Comparison of ENCODE assay signal across 29 cellular contexts in genomic region chr9:23361096-23361495, GRCh38.
"Had no signal": no experiment of that assay in that cellular context is flagged by ENCODE, and none has a peak within 500 bp of the region (broad histone marks: within the 10 kb centered on the region; RNA-seq: fewer than 3 reads in every experiment).

No MANE protein-coding gene starts in this region.

- DNase-seq: activated B cell treated with CpG ODN at 0.5 μM for 24 hours; activated CD4-positive, alpha-beta memory T cell treated with anti-CD3 and anti-CD28 coated beads for 36 hours; activated CD4-positive, alpha-beta memory T cell treated with anti-CD3 and anti-CD28 coated beads, Interleukin-2, amount 10 ng/mL, durations not matched to agents 7 days and 5 days; activated CD4-positive, alpha-beta T cell treated with anti-CD3 and anti-CD28 coated beads for 1 hour; activated CD4-positive, alpha-beta T cell treated with anti-CD3 and anti-CD28 coated beads for 36 hours; activated CD4-positive, alpha-beta T cell treated with anti-CD3 and anti-CD28 coated beads for 4 hours; activated CD4-positive, alpha-beta T cell treated with anti-CD3 and anti-CD28 coated beads for 48 hours; activated CD4-positive, alpha-beta T cell treated with anti-CD3 and anti-CD28 coated beads, Interleukin-2, amount 10 ng/mL, durations not matched to agents 24 days and 14 days; activated CD4-positive, alpha-beta T cell treated with anti-CD3 and anti-CD28 coated beads, Interleukin-2, amount 10 ng/mL, durations not matched to agents 7 days and 5 days; activated CD4-positive, alpha-beta T cell treated with anti-CD3 and anti-CD28 coated beads, Interleukin-2, amount 50 U/mL, for 1 hour; activated CD4-positive, alpha-beta T cell treated with anti-CD3 and anti-CD28 coated beads, Interleukin-2, amount 50 U/mL, for 4 hours; activated CD4-positive, alpha-beta T cell treated with anti-CD3 and anti-CD28 coated beads, Interleukin-2, amount 50 U/mL, for 48 hours; activated CD4-positive, CD25-positive, alpha-beta regulatory T cell; activated CD4-positive, CD25-positive, alpha-beta regulatory T cell treated with anti-CD3 and anti-CD28 coated beads, Interleukin-2, amount 50 U/mL, for 72 hours; activated CD8-positive, alpha-beta memory T cell treated with anti-CD3 and anti-CD28 coated beads for 24 hours; activated CD8-positive, alpha-beta memory T cell treated with anti-CD3 and anti-CD28 coated beads, Interleukin-2, amount 10 ng/mL, durations not matched to agents 7 days and 5 days; activated CD8-positive, alpha-beta memory T cell treated with anti-CD3 and anti-CD28 coated beads, Interleukin-2, amount 50 U/mL, for 4 hours; activated CD8-positive, alpha-beta memory T cell treated with anti-CD3 and anti-CD28 coated beads, Interleukin-2, amount 50 U/mL, for 48 hours; activated CD8-positive, alpha-beta T cell treated with anti-CD3 and anti-CD28 coated beads for 36 hours; activated CD8-positive, alpha-beta T cell treated with anti-CD3 and anti-CD28 coated beads, Interleukin-2, amount 10 ng/mL, durations not matched to agents 7 days and 5 days; activated T-cell treated with anti-CD3 and anti-CD28 coated beads for 4 hours; T-cell; T-helper 1 cell; T-helper 17 cell; T-helper 2 cell; T-helper 9 cell; T1000; WERI-Rb-1 had no signal

- H3K27ac ChIP-seq: VCaP, WERI-Rb-1 had no signal

- H3K36me3 ChIP-seq: WERI-Rb-1 had no signal
